Comparison of ENCODE assay signal across 8 cellular contexts in the genomic region with DNA sequence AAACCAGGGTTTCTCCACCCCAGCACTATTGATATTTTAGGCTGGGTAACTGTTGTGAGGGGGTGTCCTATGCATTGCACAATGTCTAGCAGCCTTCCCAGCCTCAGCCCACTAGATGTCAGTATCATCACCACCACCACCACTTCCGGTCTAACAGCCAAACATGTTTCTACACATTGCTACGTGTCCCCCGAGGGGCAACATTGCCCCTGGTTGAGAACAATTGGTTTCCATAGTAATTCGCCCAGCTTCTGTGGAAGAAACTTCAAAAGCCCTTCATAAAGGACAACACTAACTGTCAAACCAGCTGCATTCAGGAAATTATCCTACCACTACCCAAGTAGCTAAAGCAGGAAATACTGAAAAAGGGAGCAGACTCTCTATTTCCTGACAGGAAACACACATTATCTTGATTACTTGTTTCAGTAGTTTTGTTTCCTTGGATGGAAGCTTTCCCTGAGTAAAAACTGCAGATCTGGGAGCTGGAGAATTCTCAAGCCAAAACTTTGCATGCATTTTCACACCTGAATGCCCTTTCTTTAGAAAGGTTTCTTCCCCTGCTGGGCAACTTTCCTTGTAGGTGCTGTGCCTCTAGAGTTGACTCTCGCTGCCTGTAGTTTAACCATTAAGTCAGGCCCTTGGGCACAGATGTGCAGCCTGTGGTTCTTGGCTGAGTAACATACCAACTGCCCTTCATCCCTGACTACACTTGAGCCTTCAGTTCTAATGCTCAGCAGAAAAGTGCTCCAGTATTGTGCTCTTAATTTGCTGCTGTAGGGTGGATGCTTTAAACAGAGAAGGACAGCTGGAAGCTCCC. TPM values are rescaled to one million over a fixed set of nuclear protein-coding genes. Genes with fewer than 3 reads are reported as not detected.
A peak's percentile ranks its signal among the peaks of the same experiment; 100 is the strongest.
DNase-seq lines count a peak whose midpoint lies in the region; ATAC-seq and TF ChIP-seq lines count a peak whose summit lies in the region.

No MANE protein-coding gene starts in this region.

- H3K9me3 ChIP-seq in Karpas-422 (ENCODE audit: low read length), result no peaks in the 10 kb centered on the region
- H3K9me3 ChIP-seq in WERI-Rb-1 (ENCODE audit: severe bottlenecking), result no peaks in the 10 kb centered on the region

- H3K9ac ChIP-seq in Karpas-422 (ENCODE audit: low read length), result no peak overlapping the region

- peak; percentile 91 for ATAC-seq in central memory CD8-positive, alpha-beta T cell (replicated peaks; ENCODE audit: extremely low read depth, poor library complexity, severe bottlenecking)
- ATAC-seq in stimulated activated effector memory CD8-positive, alpha-beta T cell treated with anti-CD3 and anti-CD28 coated beads, Interleukin-12 subunit alpha, Interleukin-12 subunit beta, amount 100 ng/mL, for 72 hours, result peak; percentile 89

- H3K36me3 ChIP-seq in H7 (replicated peaks; ENCODE audit: control insufficient read depth, insufficient read depth, low read length) (no peaks in the 10 kb centered on the region), Karpas-422 (ENCODE audit: insufficient read depth, low read length) (no peaks in the 10 kb centered on the region), WERI-Rb-1 (no peaks in the 10 kb centered on the region)

- H3K27me3 ChIP-seq in H7 (ENCODE audit: control insufficient read depth, insufficient read depth, low read length) (no peaks in the 10 kb centered on the region), Karpas-422 (ENCODE audit: low read length) (no peaks in the 10 kb centered on the region), WERI-Rb-1 (ENCODE audit: insufficient read depth, low read depth, severe bottlenecking) (no peaks in the 10 kb centered on the region)

- no peaks in the 10 kb centered on the region for H3K9me2 ChIP-seq in Karpas-422 (replicated peaks; ENCODE audit: insufficient read depth, low read length)

- peak overlapping the region; percentile 26 for H3K4me2 ChIP-seq in Karpas-422 (ENCODE audit: low read depth, low read length, poor library complexity, severe bottlenecking)

- peak overlapping the region; percentile 90 for H2AFZ ChIP-seq in Karpas-422 (ENCODE audit: low read length)

- TF ChIP-seq CTCF in GM12875 (IDR thresholded peaks at IDR 0.05; ENCODE audit: borderline replicate concordance, insufficient read depth, low read depth, low read length) (peak; percentile 70; the same call in 1 of the 2 replicates), WERI-Rb-1 (IDR thresholded peaks at IDR 0.05; ENCODE audit: low read depth, low read length) (peak; percentile 95)

- peaks cover 6% of the 10 kb centered on the region for H3K4me1 ChIP-seq in Karpas-422 (ENCODE audit: low read length)

- H3K4me3 Mint-ChIP-seq in central memory CD8-positive, alpha-beta T cell, result peak overlapping the region; percentile 51
- H3K4me3 Mint-ChIP-seq in stimulated activated effector memory CD8-positive, alpha-beta T cell treated with anti-CD3 and anti-CD28 coated beads, Interleukin-12 subunit alpha, Interleukin-12 subunit beta, amount 100 ng/mL, for 72 hours, result peak overlapping the region; percentile 13

- peaks cover 12% of the 10 kb centered on the region for H3K4me1 Mint-ChIP-seq in central memory CD8-positive, alpha-beta T cell
- H3K4me1 Mint-ChIP-seq in stimulated activated effector memory CD8-positive, alpha-beta T cell treated with anti-CD3 and anti-CD28 coated beads, Interleukin-12 subunit alpha, Interleukin-12 subunit beta, amount 100 ng/mL, for 72 hours, result peaks cover 14% of the 10 kb centered on the region

- no peaks in the 10 kb centered on the region for H3K36me3 Mint-ChIP-seq in central memory CD8-positive, alpha-beta T cell (ENCODE audit: insufficient read depth)
- H3K36me3 Mint-ChIP-seq in stimulated activated effector memory CD8-positive, alpha-beta T cell treated with anti-CD3 and anti-CD28 coated beads, Interleukin-12 subunit alpha, Interleukin-12 subunit beta, amount 100 ng/mL, for 72 hours, result no peaks in the 10 kb centered on the region

- H3K27ac ChIP-seq in Karpas-422 (ENCODE audit: low read length), result no peak overlapping the region
- H3K27ac ChIP-seq in WERI-Rb-1, result no peak overlapping the region

- H3K4me3 ChIP-seq in GM12875 (ENCODE audit: low read depth, low read length) (no peak overlapping the region), H7 (ENCODE audit: insufficient read depth, low read depth, low read length) (no peak overlapping the region), Karpas-422 (ENCODE audit: low read length) (peak overlapping the region; percentile 8; the same call in 1 of the 2 replicates), WERI-Rb-1 (ENCODE audit: low read depth, low read length) (peak overlapping the region; percentile 18)

- peak; percentile 33 for DNase-seq in H7
- peak; percentile 87 for DNase-seq in Karpas-422
- DNase-seq in WERI-Rb-1, result peak; percentile 84
- peak in 1 of 2 donors; percentile 45 for DNase-seq in central memory CD8-positive, alpha-beta T cell (ENCODE audit: low spot score in 2 of 2)
- peak; percentile 22 for DNase-seq in midbrain (lab: John Stamatoyannopoulos, UW)
- DNase-seq in stimulated activated effector memory CD8-positive, alpha-beta T cell treated with anti-CD3 and anti-CD28 coated beads, Interleukin-12 subunit alpha, Interleukin-12 subunit beta, amount 100 ng/mL, for 72 hours (ENCODE audit: low spot score in 2 of 2), result peak; percentile 11 to 74
- DNase-seq in NCI-H510A (lab: John Stamatoyannopoulos, UW), result no peak

- no peaks in the 10 kb centered on the region for H4K20me1 ChIP-seq in Karpas-422 (ENCODE audit: insufficient read depth, low read depth, low read length)

- no peaks in the 10 kb centered on the region for H3K9me3 Mint-ChIP-seq in central memory CD8-positive, alpha-beta T cell
- H3K9me3 Mint-ChIP-seq in stimulated activated effector memory CD8-positive, alpha-beta T cell treated with anti-CD3 and anti-CD28 coated beads, Interleukin-12 subunit alpha, Interleukin-12 subunit beta, amount 100 ng/mL, for 72 hours, result no peaks in the 10 kb centered on the region

- H3K79me2 ChIP-seq in Karpas-422 (ENCODE audit: low read length), result no peaks in the 10 kb centered on the region

- H3K27me3 Mint-ChIP-seq in central memory CD8-positive, alpha-beta T cell, result peaks cover 16% of the 10 kb centered on the region

- H3K27ac Mint-ChIP-seq in central memory CD8-positive, alpha-beta T cell (ENCODE audit: low read depth), result no peak overlapping the region
- H3K27ac Mint-ChIP-seq in stimulated activated effector memory CD8-positive, alpha-beta T cell treated with anti-CD3 and anti-CD28 coated beads, Interleukin-12 subunit alpha, Interleukin-12 subunit beta, amount 100 ng/mL, for 72 hours, result no peak overlapping the region

RNA-seq across cellular contexts. Expression of a gene that starts 23.6 kb away (rescaled TPM):
- 0.14 and 0.15 TPM in 2 replicates for total RNA-seq in H7 (2014; rRNA removed; shearing (Covaris generic))
- 0.07 and 0.11 TPM in 2 replicates for total RNA-seq in Karpas-422 (2014; rRNA removed; shearing (Covaris generic); ENCODE audit: low replicate concordance)

Comparison
In these comparisons a context has a peak if more than half of its experiments do, and no peak if none do; other contexts are left out.
1. H3K4me3 ChIP-seq: peak in Karpas-422 (single experiment) and WERI-Rb-1 (single experiment); none in GM12875 (single experiment) and H7 (single experiment).